8 cellular contexts compared by ENCODE assay signal in the genomic region with DNA sequence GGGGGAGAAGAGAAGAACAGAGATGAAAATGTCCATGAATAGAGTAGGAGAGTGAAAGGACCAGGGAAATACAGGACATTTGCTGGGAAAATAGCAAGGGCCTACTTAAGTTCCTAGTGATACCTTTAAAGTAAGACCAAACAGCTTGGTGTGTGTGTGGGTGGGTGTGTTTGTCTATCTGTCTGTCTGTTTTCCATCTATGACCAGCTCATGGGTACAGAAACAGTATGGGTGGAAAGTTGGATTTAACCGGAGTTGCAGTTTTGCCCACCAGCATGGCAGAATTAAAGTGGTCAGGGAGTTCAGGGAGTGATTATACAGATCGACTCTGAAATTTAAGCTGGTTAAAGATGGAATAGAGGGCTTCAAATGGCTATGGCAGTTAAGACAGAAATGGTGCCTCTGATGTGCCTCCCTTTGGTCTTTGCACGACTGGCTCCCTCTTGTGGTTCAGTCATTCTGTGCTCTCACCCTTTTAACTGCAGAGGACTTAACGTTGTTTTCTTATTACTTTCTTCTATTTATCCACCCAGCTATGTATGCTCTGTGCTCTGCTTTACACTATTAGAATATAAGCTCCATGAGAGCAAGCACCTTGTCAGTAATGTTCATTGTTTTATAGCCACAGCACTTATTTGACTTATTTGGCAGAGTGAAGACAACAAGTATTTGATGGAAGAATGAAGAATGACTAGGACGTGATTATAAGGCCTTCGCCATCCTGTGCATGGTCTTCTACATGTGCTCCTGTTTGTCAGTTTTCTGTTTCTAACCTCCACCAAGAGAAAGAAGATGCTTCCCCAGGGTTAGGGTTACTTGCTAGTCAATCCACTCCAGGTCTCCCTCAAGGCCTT.
A peak's percentile ranks its signal among the peaks of the same experiment; 100 is the strongest.
DNase-seq lines count a peak whose midpoint lies in the region; ATAC-seq and TF ChIP-seq lines count a peak whose summit lies in the region.

No MANE protein-coding gene starts in this region.

- TF ChIP-seq CTCF in CD8-positive, alpha-beta T cell (IDR thresholded peaks at IDR 0.05) = peak; percentile 74
- TF ChIP-seq CTCF in OCI-LY3 (IDR thresholded peaks at IDR 0.05; ENCODE audit: low read depth, low read length) = peak; percentile 58
- peak; percentile 78 for TF ChIP-seq CTCF in neutrophil (IDR thresholded peaks at IDR 0.05)
- TF ChIP-seq CTCF in uterus (IDR thresholded peaks at IDR 0.05) = peak; percentile 56 to 69 (median 66)

- no peaks in the 10 kb centered on the region for H3K9me3 Mint-ChIP-seq in CD8-positive, alpha-beta T cell

- intact Hi-C loops in CD8-positive, alpha-beta T cell (cut with DNase I, micrococcal nuclease) = loop anchor here (1.0 to 10.0 kb wide), 10 partner anchors 12 to 1979 kb away; a partner anchor contains a TSS
- intact Hi-C loops in uterus (cut with DNase I; ENCODE audit: low total_unique reads) = no loop called here

- no peak overlapping the region for H3K27ac Mint-ChIP-seq in CD8-positive, alpha-beta T cell

- no peaks in the 10 kb centered on the region for H3K36me3 ChIP-seq in CD8-positive, alpha-beta T cell (ENCODE audit: insufficient read depth, low read length)
- H3K36me3 ChIP-seq in OCI-LY3 (replicated peaks; ENCODE audit: low read depth, low read length) = no peaks in the 10 kb centered on the region
- no peaks in the 10 kb centered on the region for H3K36me3 ChIP-seq in neutrophil
- no peaks in the 10 kb centered on the region for H3K36me3 ChIP-seq in uterus

- POLR2A ChIA-PET in CD8-positive, alpha-beta T cell (lab: Charles Lee) = interaction anchor here (0.5 to 3.6 kb wide), 11 partner anchors 10 to 345 kb away, joined by 3 to 22 read pairs (median 3); a partner anchor contains a TSS

- H3K27me3 Mint-ChIP-seq in CD8-positive, alpha-beta T cell (ENCODE audit: low read depth) = peaks cover 2% of the 10 kb centered on the region

- H2AFZ ChIP-seq in OCI-LY3 (ENCODE audit: low read depth, low read length) = no peak overlapping the region

- no peak overlapping the region for H3K9ac ChIP-seq in OCI-LY3 (ENCODE audit: low read length)

- no peaks in the 10 kb centered on the region for H4K20me1 ChIP-seq in OCI-LY3 (ENCODE audit: insufficient read depth, low read length)

- no peaks in the 10 kb centered on the region for H3K27me3 ChIP-seq in CD8-positive, alpha-beta T cell (ENCODE audit: insufficient read depth, low read length)
- H3K27me3 ChIP-seq in OCI-LY3 (ENCODE audit: low read depth, low read length) = 0 out of 2 replicates have a peak, but pooled peaks cover 5% of the 10 kb centered on the region
- no peaks in the 10 kb centered on the region for H3K27me3 ChIP-seq in neutrophil
- H3K27me3 ChIP-seq in uterus = no peaks in the 10 kb centered on the region

- peaks cover 19% of the 10 kb centered on the region for H3K4me1 Mint-ChIP-seq in CD8-positive, alpha-beta T cell (ENCODE audit: low read depth)

- no peaks in the 10 kb centered on the region for H3K36me3 Mint-ChIP-seq in CD8-positive, alpha-beta T cell

- H3K4me2 ChIP-seq in OCI-LY3 (ENCODE audit: low read length) = no peak overlapping the region

- no peak for TF ChIP-seq POLR2A in uterus (IDR thresholded peaks at IDR 0.05)

- no peak overlapping the region for H3K4me3 Mint-ChIP-seq in CD8-positive, alpha-beta T cell

- no peaks in the 10 kb centered on the region for H3K79me2 ChIP-seq in OCI-LY3 (ENCODE audit: low read length)

- ATAC-seq in CD8-positive, alpha-beta T cell = peak; percentile 98
- ATAC-seq in GM19455 (IDR thresholded peaks at IDR 0.05; ENCODE audit: unreplicated experiment) = peak; percentile 87

- H3K27ac ChIP-seq in CD8-positive, alpha-beta T cell (ENCODE audit: low read depth, low read length) = no peak overlapping the region
- H3K27ac ChIP-seq in OCI-LY3 (ENCODE audit: low read length) (no peak overlapping the region), neutrophil (peak overlapping the region; percentile 66), uterus (no peak overlapping the region)

- CTCF ChIA-PET in CD8-positive, alpha-beta T cell (lab: Charles Lee) = interaction anchor here (0.6 to 6.7 kb wide), 51 partner anchors 8 to 807 kb away, joined by 3 to 118 read pairs (median 5); a partner anchor contains a TSS

- no peak overlapping the region for H3K4me3 ChIP-seq in CD8-positive, alpha-beta T cell (ENCODE audit: low read depth, low read length)
- H3K4me3 ChIP-seq in OCI-LY3 (ENCODE audit: low read length) = no peak overlapping the region
- no peak overlapping the region for H3K4me3 ChIP-seq in neutrophil (ENCODE audit: low read depth in 1 of 2, low read length in 1 of 2)
- H3K4me3 ChIP-seq in uterus = no peak overlapping the region

- peak; percentile 27 to 75 (median 67) for DNase-seq in CD8-positive, alpha-beta T cell
- DNase-seq in HT1080 (ENCODE audit: low read depth) (peak; percentile 47), activated T-cell treated with anti-CD3 and anti-CD28 coated beads for 24 hours (ENCODE audit: low read depth) (peak; percentile 53), fibroblast of gingiva (ENCODE audit: low read depth) (peak; percentile 56), uterus (peak; percentile 40 to 68)

- H3K9me3 ChIP-seq in CD8-positive, alpha-beta T cell (ENCODE audit: low read length) = no peaks in the 10 kb centered on the region
- H3K9me3 ChIP-seq in OCI-LY3 (ENCODE audit: insufficient read depth, low read length) = no peaks in the 10 kb centered on the region
- no peaks in the 10 kb centered on the region for H3K9me3 ChIP-seq in neutrophil
- no peaks in the 10 kb centered on the region for H3K9me3 ChIP-seq in uterus

- no peaks in the 10 kb centered on the region for H3K4me1 ChIP-seq in CD8-positive, alpha-beta T cell (ENCODE audit: insufficient read depth, low read length)
- no peaks in the 10 kb centered on the region for H3K4me1 ChIP-seq in OCI-LY3 (ENCODE audit: low read length)
- H3K4me1 ChIP-seq in neutrophil (ENCODE audit: control insufficient read depth in 1 of 2, insufficient read depth in 1 of 2, low read depth in 1 of 2, low read length in 1 of 2) = peaks cover 0 to 19% of the 10 kb centered on the region in 2 experiments
- H3K4me1 ChIP-seq in uterus = no peaks in the 10 kb centered on the region
